1 cellular context compared by ENCODE assay signal in the genomic region with DNA sequence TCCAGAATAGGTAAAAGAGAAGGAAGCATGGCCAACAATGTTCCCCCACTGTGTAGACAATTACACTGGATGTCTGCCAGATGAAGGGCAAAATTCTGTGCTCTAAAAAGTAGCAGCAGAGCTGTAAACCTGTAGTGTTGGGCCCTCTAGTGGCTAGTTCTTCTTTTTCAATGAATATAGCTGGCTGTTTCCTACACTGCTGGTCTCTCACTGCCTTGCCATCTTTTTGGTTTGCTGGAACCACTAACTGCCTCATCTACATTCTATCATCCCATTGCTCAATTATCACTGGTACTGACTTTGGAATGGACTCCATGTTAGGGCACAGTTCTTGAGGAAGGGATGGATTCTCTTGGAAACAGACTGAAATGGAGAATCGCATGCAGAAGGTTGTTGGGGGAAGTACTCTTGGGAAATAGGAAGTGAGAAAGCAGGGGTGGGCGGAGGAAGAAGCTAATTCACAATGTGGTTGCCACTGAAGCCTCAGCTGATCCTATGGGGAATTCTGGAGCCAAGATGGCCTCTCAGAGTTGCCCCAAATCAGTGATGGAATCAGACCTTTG.
TF ChIP-seq lines count a peak whose summit lies in the region.

No MANE protein-coding gene starts in this region.

TF ChIP-seq in HepG2, 621 proteins besides CTCF, POLR2A, EP300 and RAD21 (continued from another document):
- TF ChIP-seq ZNF589 (CRISPR knock-in tag; conservative IDR thresholded peaks at IDR 0.05) (no peak), SMC3 (IDR thresholded peaks at IDR 0.05; ENCODE audit: low read length) (peak; percentile 78), STAG1 (CRISPR knock-in tag; IDR thresholded peaks at IDR 0.05) (peak; percentile 86)
- TF ChIP-seq, protein P1, sequence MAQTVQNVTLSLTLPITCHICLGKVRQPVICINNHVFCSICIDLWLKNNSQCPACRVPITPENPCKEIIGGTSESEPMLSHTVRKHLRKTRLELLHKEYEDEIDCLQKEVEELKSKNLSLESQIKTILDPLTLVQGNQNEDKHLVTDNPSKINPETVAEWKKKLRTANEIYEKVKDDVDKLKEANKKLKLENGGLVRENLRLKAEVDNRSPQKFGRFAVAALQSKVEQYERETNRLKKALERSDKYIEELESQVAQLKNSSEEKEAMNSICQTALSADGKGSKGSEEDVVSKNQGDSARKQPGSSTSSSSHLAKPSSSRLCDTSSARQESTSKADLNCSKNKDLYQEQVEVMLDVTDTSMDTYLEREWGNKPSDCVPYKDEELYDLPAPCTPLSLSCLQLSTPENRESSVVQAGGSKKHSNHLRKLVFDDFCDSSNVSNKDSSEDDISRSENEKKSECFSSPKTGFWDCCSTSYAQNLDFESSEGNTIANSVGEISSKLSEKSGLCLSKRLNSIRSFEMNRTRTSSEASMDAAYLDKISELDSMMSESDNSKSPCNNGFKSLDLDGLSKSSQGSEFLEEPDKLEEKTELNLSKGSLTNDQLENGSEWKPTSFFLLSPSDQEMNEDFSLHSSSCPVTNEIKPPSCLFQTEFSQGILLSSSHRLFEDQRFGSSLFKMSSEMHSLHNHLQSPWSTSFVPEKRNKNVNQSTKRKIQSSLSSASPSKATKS (CRISPR knock-in tag; IDR thresholded peaks at IDR 0.05) = no peak
